Comparison of ENCODE assay signal across 17 cellular contexts in the genomic region with DNA sequence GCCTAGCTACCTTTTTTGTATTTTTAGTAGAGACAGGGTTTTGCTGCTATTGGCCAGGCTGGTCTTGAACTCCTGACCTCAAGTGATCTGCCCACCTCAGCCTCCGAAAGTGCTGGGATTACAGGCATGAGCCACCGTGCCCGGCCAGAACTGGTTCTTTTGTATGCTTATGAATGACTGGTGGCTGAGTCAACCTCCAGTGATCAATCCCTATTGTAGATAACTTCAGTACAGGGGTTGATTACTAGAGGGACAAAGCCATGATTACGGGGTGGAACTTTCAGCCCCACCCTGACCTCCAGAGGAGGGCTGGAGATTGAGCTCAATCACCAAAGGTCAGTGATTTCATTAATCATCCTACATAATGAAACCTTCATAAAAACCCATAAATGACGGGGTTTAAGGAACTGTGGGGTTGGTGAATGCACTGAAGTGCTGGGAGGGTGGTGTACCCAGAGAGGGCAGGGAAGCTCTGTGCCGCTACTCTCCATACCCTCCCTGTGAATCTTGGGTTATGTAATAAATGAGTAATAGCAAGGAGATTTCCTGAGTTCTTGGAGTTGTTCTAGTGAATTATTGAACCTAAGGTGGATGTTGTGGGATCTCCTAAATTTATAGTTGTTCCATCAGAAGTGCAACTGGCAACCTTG.
DNase-seq lines count a peak whose midpoint lies in the region; ATAC-seq and TF ChIP-seq lines count a peak whose summit lies in the region.
"Had no signal": no experiment of that assay in that cellular context is flagged by ENCODE, and none has a peak within 500 bp of the region (broad histone marks: within the 10 kb centered on the region; RNA-seq: fewer than 3 reads in every experiment).

No MANE protein-coding gene starts in this region.

- no peak overlapping the region for H3K4me2 ChIP-seq in mammary epithelial cell (ENCODE audit: insufficient read depth, low read depth, low read length)
- H3K4me2 ChIP-seq: BLaER1 had no signal

- intact Hi-C loops in mammary epithelial cell (cut with micrococcal nuclease) = no loop called here
- intact Hi-C loops in breast epithelium (cut with DNase I; ENCODE audit: low total_unique reads) = no loop called here
- intact Hi-C loops in stomach (cut with DNase I; ENCODE audit: low total_unique reads) = no loop called here

- TF ChIP-seq EP300 in stomach (IDR thresholded peaks at IDR 0.05) = no peak

- dilution Hi-C loops in mammary epithelial cell (cut with HindIII; ENCODE audit: low sequenced_read_pairs) = no loop called here

- CTCF ChIA-PET in mammary epithelial cell (lab: Charles Lee; ENCODE audit: low non-redundant PET) (no interaction called here), RWPE1 (lab: Yijun Ruan, JAX) (interaction anchor here (0.5 kb wide), 1 partner anchor 679 kb away, joined by 3 read pairs; no protein-coding TSS in a partner anchor)

- H3K4me3 ChIP-seq in mammary epithelial cell (replicated peaks in 1 of 3; ENCODE audit: insufficient read depth in 1 of 3, low read depth in 2 of 3, low read length in 3 of 3) (no peak overlapping the region), breast epithelium (no peak overlapping the region), stomach (no peak overlapping the region)
- H3K4me3 ChIP-seq: BLaER1 had no signal

- POLR2A ChIA-PET in RWPE1 (lab: Yijun Ruan, JAX; ENCODE audit: low non-redundant PET) = interaction anchor here (0.6 kb wide), 1 partner anchor 82 kb away, joined by 3 read pairs; no protein-coding TSS in a partner anchor

- H4K20me1 ChIP-seq in mammary epithelial cell (ENCODE audit: insufficient read depth, low read length) = no peaks in the 10 kb centered on the region
- H4K20me1 ChIP-seq: BLaER1 had no signal

- no TSS peak for BruUV-seq in mammary epithelial cell (replicated peaks; lab: Mats Ljungman, UMichigan)

- ATAC-seq in esophagus mucosa (peak; percentile 95), HG03439 (IDR thresholded peaks at IDR 0.05; ENCODE audit: unreplicated experiment) (no peak)

- DNase-seq in mammary epithelial cell = peak; percentile 23
- DNase-seq in breast epithelium (ENCODE audit: low spot score in 2 of 2) = no peak
- peak; percentile 20 for DNase-seq in RWPE1 (ENCODE audit: low spot score)
- DNase-seq in stomach = peak; percentile 39
- DNase-seq in activated T-cell treated with anti-CD3 and anti-CD28 coated beads for 4 hours = no peak
- DNase-seq in GM10266 (ENCODE audit: extremely low spot score) = no peak
- DNase-seq: 8988T, AML-193, DMS 273 treated with DMSO at 0.1 percent for 48 hours, DMS79, GOT3, H9, IMR-90 had no signal

- in situ Hi-C loops in mammary epithelial cell (cut with MboI; ENCODE audit: low sequenced_read_pairs in 2 of 2) = loop anchor here (25.0 kb wide), 3 partner anchors 1263 to 1438 kb away; no protein-coding TSS in a partner anchor

- no peak overlapping the region for H3K9ac ChIP-seq in mammary epithelial cell (ENCODE audit: insufficient read depth, low read length)
- H3K9ac ChIP-seq: BLaER1 had no signal

- 70% methylated on average over 6 of the region's 6 CpGs for WGBS in mammary epithelial cell (ENCODE audit: low coverage, missing lambda C conversion rate)
- WGBS in stomach, 5 donors = 42 to 63% (median 43%) methylated on average over 6 of the region's 6 CpGs

- H3K36me3 ChIP-seq in mammary epithelial cell (ENCODE audit: insufficient read depth, low read length) = no peaks in the 10 kb centered on the region
- H3K36me3 ChIP-seq in breast epithelium = no peaks in the 10 kb centered on the region
- H3K36me3 ChIP-seq in stomach = no peaks in the 10 kb centered on the region
- H3K36me3 ChIP-seq: BLaER1 had no signal

- H3K9me3 ChIP-seq in mammary epithelial cell (replicated peaks; ENCODE audit: insufficient read depth, low read length) (no peaks in the 10 kb centered on the region), breast epithelium (no peaks in the 10 kb centered on the region), stomach (no peaks in the 10 kb centered on the region)
- H3K9me3 ChIP-seq: BLaER1 had no signal

- no peaks in the 10 kb centered on the region for H3K4me1 ChIP-seq in mammary epithelial cell (ENCODE audit: insufficient read depth, low read length)
- H3K4me1 ChIP-seq in breast epithelium = no peaks in the 10 kb centered on the region
- H3K4me1 ChIP-seq in stomach = no peaks in the 10 kb centered on the region

- no peaks in the 10 kb centered on the region for H3K79me2 ChIP-seq in mammary epithelial cell (ENCODE audit: insufficient read depth, low read length)

- TF ChIP-seq CTCF in mammary epithelial cell (conservative IDR thresholded peaks at IDR 0.05 in 1 of 2, IDR thresholded peaks at IDR 0.05 in 1 of 2; ENCODE audit: extremely low read depth in 1 of 2, insufficient read depth in 1 of 2, low read depth in 1 of 2, low read length in 2 of 2) = no peak
- TF ChIP-seq CTCF in breast epithelium (IDR thresholded peaks at IDR 0.05) = no peak
- TF ChIP-seq CTCF in RWPE1 (conservative IDR thresholded peaks at IDR 0.05; ENCODE audit: low read depth) = no peak
- no peak for TF ChIP-seq CTCF in stomach (IDR thresholded peaks at IDR 0.05)
- no peak for TF ChIP-seq CTCF in GM10266 (IDR thresholded peaks at IDR 0.05; ENCODE audit: control insufficient read depth, insufficient read depth, low read depth, missing control alignments)

- no peak overlapping the region for H3K27ac ChIP-seq in mammary epithelial cell (ENCODE audit: insufficient read depth, low read depth, low read length)
- H3K27ac ChIP-seq in breast epithelium = no peak overlapping the region
- no peak overlapping the region for H3K27ac ChIP-seq in RWPE1
- H3K27ac ChIP-seq in stomach = no peak overlapping the region
- H3K27ac ChIP-seq: BLaER1, HL-60 had no signal

- TF ChIP-seq POLR2A in breast epithelium (IDR thresholded peaks at IDR 0.05) = no peak
- no peak for TF ChIP-seq POLR2A in stomach (IDR thresholded peaks at IDR 0.05)

- H2AFZ ChIP-seq in mammary epithelial cell (ENCODE audit: low read depth, low read length) = no peak overlapping the region

- H3K27me3 ChIP-seq in mammary epithelial cell (ENCODE audit: insufficient read depth, low read length) (no peaks in the 10 kb centered on the region), breast epithelium (peaks cover 0 to 8% of the 10 kb centered on the region in 2 donors), stomach (peaks cover 0 to under 1% (median 0%) of the 10 kb centered on the region in 3 donors)
- H3K27me3 ChIP-seq: BLaER1 had no signal

Comparison
In these comparisons a context has a peak if more than half of its experiments do, and no peak if none do; other contexts are left out.
1. DNase-seq: peak in mammary epithelial cell (single experiment), RWPE1 (single experiment) and stomach (single experiment); none in breast epithelium (0 of 2), activated T-cell treated with anti-CD3 and anti-CD28 coated beads for 4 hours (single experiment) and GM10266 (single experiment).